In the genomic region with DNA sequence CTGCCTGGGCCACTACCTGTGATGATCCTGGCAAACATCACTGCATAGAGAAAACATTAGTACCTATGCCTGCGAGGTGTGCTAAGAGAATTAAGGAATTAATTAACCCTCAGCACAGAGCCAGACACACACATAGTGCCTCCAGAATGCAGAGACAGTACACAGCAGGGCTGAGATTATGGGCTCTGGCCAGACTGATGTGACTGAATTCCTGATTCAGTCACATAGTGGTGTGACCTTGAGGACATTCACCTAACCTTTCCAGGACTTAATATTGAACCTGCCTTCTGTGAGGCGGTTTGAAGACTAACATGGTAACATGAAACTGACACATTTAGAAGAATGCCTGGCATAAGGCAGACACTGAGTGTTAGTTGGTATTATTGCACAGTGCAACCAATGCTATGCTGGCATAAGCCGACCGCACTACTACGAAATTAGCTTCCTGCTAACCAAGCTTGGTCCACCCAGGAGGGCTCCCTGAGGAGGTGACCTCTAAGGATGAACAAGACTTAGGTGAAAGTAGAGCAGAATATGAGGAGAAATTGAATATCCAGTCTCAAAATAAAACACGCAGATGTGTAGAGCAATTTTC, we compare ENCODE assay signal across 10 cellular contexts. TPM values are rescaled to one million over a fixed set of nuclear protein-coding genes. Genes with fewer than 3 reads are reported as not detected.
DNase-seq lines count a peak whose midpoint lies in the region; ATAC-seq and TF ChIP-seq lines count a peak whose summit lies in the region.
"Had no signal": no experiment of that assay in that cellular context is flagged by ENCODE, and none has a peak within 500 bp of the region (broad histone marks: within the 10 kb centered on the region; RNA-seq: fewer than 3 reads in every experiment).

No MANE protein-coding gene starts in this region.

- H3K4me3 Mint-ChIP-seq in natural killer cell: no peak overlapping the region
- H3K4me3 Mint-ChIP-seq: activated naive CD4-positive, alpha-beta T cell treated with anti-CD3 and anti-CD28 coated beads, Interleukin-2, amount 10 ng/mL, durations not matched to agents 7 days and 5 days had no signal

- H3K27ac ChIP-seq in cingulate gyrus (ENCODE audit: low read depth, low read length) (peak overlapping the region; percentile 63), mesodermal cell (ENCODE audit: low read depth, low read length, severe bottlenecking) (peak overlapping the region; percentile 84), tibial nerve (peak overlapping the region; percentile 73 to 88 (median 82))

- peaks cover 45% of the 10 kb centered on the region for H3K4me1 ChIP-seq in mesodermal cell (ENCODE audit: control insufficient read depth, insufficient read depth, low read length, poor library complexity, severe bottlenecking)
- peaks cover 5 to 74% (median 47%) of the 10 kb centered on the region in 4 donors for H3K4me1 ChIP-seq in tibial nerve

- H3K36me3 Mint-ChIP-seq in natural killer cell: no peaks in the 10 kb centered on the region
- H3K36me3 Mint-ChIP-seq: activated naive CD4-positive, alpha-beta T cell treated with anti-CD3 and anti-CD28 coated beads, Interleukin-2, amount 10 ng/mL, durations not matched to agents 7 days and 5 days had no signal

- H3K36me3 ChIP-seq in mesodermal cell (ENCODE audit: control insufficient read depth, insufficient read depth, low read length) (peaks cover 24% of the 10 kb centered on the region), tibial nerve (peaks cover 0 to 6% (median 0%) of the 10 kb centered on the region in 3 donors)

- H3K4me3 ChIP-seq in mesodermal cell (ENCODE audit: extremely low read depth, insufficient read depth, low read length, poor library complexity, severe bottlenecking) (no peak overlapping the region), tibial nerve (no peak overlapping the region)

- intact Hi-C loops in natural killer cell (cut with micrococcal nuclease): loop anchor here (2.0 kb wide), 3 partner anchors 65 to 427 kb away; partner anchors contain the start of genes ALKBH2, CORO1C and ISCU

- no peak for TF ChIP-seq CTCF in tibial nerve (IDR thresholded peaks at IDR 0.05)
- no peak for TF ChIP-seq CTCF in natural killer cell (IDR thresholded peaks at IDR 0.05)

- TF ChIP-seq POLR2A in tibial nerve (IDR thresholded peaks at IDR 0.05): no peak

- peak overlapping the region in 1 of 2 donors; percentile 88 for H3K27ac Mint-ChIP-seq in natural killer cell
- H3K27ac Mint-ChIP-seq: activated naive CD4-positive, alpha-beta T cell treated with anti-CD3 and anti-CD28 coated beads, Interleukin-2, amount 10 ng/mL, durations not matched to agents 7 days and 5 days had no signal

- DNase-seq in NCI-H1694 treated with DMSO at 0.1 percent for 48 hours (lab: John Stamatoyannopoulos, UW) (peak; percentile 6), NCI-H1694 (lab: John Stamatoyannopoulos, UW) (no peak), tibial nerve (ENCODE audit: low spot score in 2 of 2) (no peak), natural killer cell (no peak), NCI-H1092 treated with DMSO at 0.1 percent for 48 hours (lab: John Stamatoyannopoulos, UW) (no peak)
- DNase-seq in stimulated activated CD4-positive, alpha-beta T cell treated with anti-CD3 and anti-CD28 coated beads, Interleukin-1b, Interleukin-23, amount 100 ng/mL, for 48 hours: no peak
- DNase-seq: 8988T; activated naive CD4-positive, alpha-beta T cell treated with anti-CD3 and anti-CD28 coated beads, Interleukin-2, amount 10 ng/mL, durations not matched to agents 7 days and 5 days had no signal

- no peak for ATAC-seq in natural killer cell

- no peaks in the 10 kb centered on the region for H3K9me3 ChIP-seq in mesodermal cell (ENCODE audit: control insufficient read depth, low read length)
- H3K9me3 ChIP-seq in tibial nerve: no peaks in the 10 kb centered on the region

- H3K27me3 Mint-ChIP-seq in natural killer cell (ENCODE audit: low read depth in 2 of 2): no peaks in the 10 kb centered on the region
- H3K27me3 Mint-ChIP-seq: activated naive CD4-positive, alpha-beta T cell treated with anti-CD3 and anti-CD28 coated beads, Interleukin-2, amount 10 ng/mL, durations not matched to agents 7 days and 5 days had no signal

- no peaks in the 10 kb centered on the region for H3K27me3 ChIP-seq in tibial nerve

- no peaks in the 10 kb centered on the region for H3K9me3 Mint-ChIP-seq in natural killer cell
- H3K9me3 Mint-ChIP-seq: activated naive CD4-positive, alpha-beta T cell treated with anti-CD3 and anti-CD28 coated beads, Interleukin-2, amount 10 ng/mL, durations not matched to agents 7 days and 5 days had no signal

- peaks cover 5 to 12% of the 10 kb centered on the region in 2 donors for H3K4me1 Mint-ChIP-seq in natural killer cell

- TF ChIP-seq EP300 in tibial nerve (IDR thresholded peaks at IDR 0.05): no peak

- 81 to 93% methylated on average over 2 to 6 of the region's 6 CpGs for WGBS in mesodermal cell (ENCODE audit: insufficient coverage in 2 of 2), 2 experiments
- WGBS in tibial nerve, 2 donors: 53 to 65% methylated on average over 6 of the region's 6 CpGs

RNA-seq across cellular contexts. Expression of gene SELPLG, which starts 32.0 kb away (rescaled TPM):
- polyA plus RNA-seq in mesodermal cell (2013, experiment 1 of 2): 1.1 TPM
- polyA plus RNA-seq in mesodermal cell (2013, experiment 2 of 2): 0.30 TPM
- total RNA-seq in tibial nerve: 10 to 100 TPM in 2 of 4 donors, 1 to 10 TPM in 2; 4.5 to 15.1 (median 9.2) TPM
- 100 to 1,000 TPM; 179 to 201 (median 201) TPM for total RNA-seq in natural killer cell

Comparison
In these comparisons a context has a peak if more than half of its experiments do, and no peak if none do; other contexts are left out.
1. RNA of gene SELPLG, which starts 32.0 kb away (total RNA-seq): 179 to 201 TPM in natural killer cell; 4.5 to 15.1 TPM in tibial nerve; every median in the first group is over 10 times any median in the second.
2. Peak in every context shown above with its lines, with median percentiles within 50 percentile points of each other: H3K27ac ChIP-seq.